Comparison of ENCODE assay signal across 8 cellular contexts in genomic region chr19:2050991-2051770, GRCh38. TPM values are rescaled to one million over a fixed set of nuclear protein-coding genes. Genes with fewer than 3 reads are reported as not detected.
DNase-seq lines count a peak whose midpoint lies in the region; ATAC-seq and TF ChIP-seq lines count a peak whose summit lies in the region.

Gene MKNK2, minus strand, starts transcription at chr19:2051244. Its CDS starts 393 bp downstream, at chr19:2050851.

- H3K4me3 Mint-ChIP-seq in CD8-positive, alpha-beta T cell: peak within 1 kb of the TSS; percentile 86
- H3K4me3 Mint-ChIP-seq in endodermal cell (peak within 1 kb of the TSS; percentile 66), mesothelial cell of epicardium (peak within 1 kb of the TSS; percentile 80)

- H3K4me3 ChIP-seq in CD8-positive, alpha-beta T cell (ENCODE audit: low read depth, low read length): peak within 1 kb of the TSS; percentile 98
- peak within 1 kb of the TSS; percentile 93 for H3K4me3 ChIP-seq in HL-60 (replicated peaks; ENCODE audit: insufficient read depth, low read length)
- H3K4me3 ChIP-seq in endodermal cell (ENCODE audit: low read length): peak within 1 kb of the TSS; percentile 88

- H3K9ac ChIP-seq in endodermal cell (ENCODE audit: extremely low read depth, low read length, poor library complexity, severe bottlenecking): peak within 1 kb of the TSS; percentile 77

- peak within 1 kb of the TSS; percentile 78 for H3K27ac ChIP-seq in CD8-positive, alpha-beta T cell (ENCODE audit: low read depth, low read length)
- peak within 1 kb of the TSS; percentile 81 for H3K27ac ChIP-seq in HL-60 (replicated peaks)
- H3K27ac ChIP-seq in endodermal cell (ENCODE audit: low read depth, low read length): peak within 1 kb of the TSS; percentile 58

- peak; percentile 29 for TF ChIP-seq CTCF in CD8-positive, alpha-beta T cell (IDR thresholded peaks at IDR 0.05)
- TF ChIP-seq CTCF in HL-60 (IDR thresholded peaks at IDR 0.05; ENCODE audit: insufficient read depth, low read length) (no peak), endodermal cell (conservative IDR thresholded peaks at IDR 0.05) (peak; percentile 70), mesothelial cell of epicardium (IDR thresholded peaks at IDR 0.05; ENCODE audit: unreplicated experiment) (peak; percentile 50)

- H3K36me3 Mint-ChIP-seq in CD8-positive, alpha-beta T cell: peaks cover 13% of the 10 kb centered on the region
- no peaks in the 10 kb centered on the region for H3K36me3 Mint-ChIP-seq in endodermal cell (ENCODE audit: low read depth)
- H3K36me3 Mint-ChIP-seq in mesothelial cell of epicardium: no peaks in the 10 kb centered on the region

- H3K27me3 ChIP-seq in CD8-positive, alpha-beta T cell (ENCODE audit: insufficient read depth, low read length): no peaks in the 10 kb centered on the region
- no peaks in the 10 kb centered on the region for H3K27me3 ChIP-seq in HL-60 (ENCODE audit: insufficient read depth, poor library complexity, severe bottlenecking)
- H3K27me3 ChIP-seq in endodermal cell (ENCODE audit: control insufficient read depth, insufficient read depth, low read length, poor library complexity, severe bottlenecking): no peaks in the 10 kb centered on the region

- intact Hi-C loops in CD8-positive, alpha-beta T cell (cut with DNase I, micrococcal nuclease): loop anchor here (1.0 to 2.0 kb wide), 6 partner anchors 9 to 45 kb away; partner anchors contain the start of genes IZUMO4 (in 2 of the 2) and MOB3A (in 2 of the 2)

- peaks cover 7% of the 10 kb centered on the region for H3K36me3 ChIP-seq in CD8-positive, alpha-beta T cell (ENCODE audit: insufficient read depth, low read length)
- H3K36me3 ChIP-seq in endodermal cell (ENCODE audit: control insufficient read depth, insufficient read depth, low read length): peaks cover 7% of the 10 kb centered on the region

- POLR2A ChIA-PET in CD8-positive, alpha-beta T cell (lab: Charles Lee): interaction anchor here (0.5 to 2.8 kb wide), 15 partner anchors 9 to 1022 kb away, joined by 3 to 26 read pairs (median 5); partner anchors contain the start of genes AP3D1, IZUMO4 and MOB3A

- peak; percentile 79 for ATAC-seq in CD8-positive, alpha-beta T cell
- peak; percentile 39 for ATAC-seq in GM19438 (IDR thresholded peaks at IDR 0.05; ENCODE audit: low read depth, unreplicated experiment)

- H3K27me3 Mint-ChIP-seq in CD8-positive, alpha-beta T cell (ENCODE audit: low read depth): no peaks in the 10 kb centered on the region
- H3K27me3 Mint-ChIP-seq in endodermal cell (ENCODE audit: insufficient read depth) (no peaks in the 10 kb centered on the region), mesothelial cell of epicardium (ENCODE audit: low read depth) (no peaks in the 10 kb centered on the region)

- 2 to 8% methylated on average over 31 to 92 of the region's 92 CpGs for WGBS in endodermal cell (ENCODE audit: insufficient coverage in 1 of 2, insufficient read length in 1 of 2), 2 experiments

- H3K4me1 Mint-ChIP-seq in CD8-positive, alpha-beta T cell (ENCODE audit: low read depth): peaks cover 46% of the 10 kb centered on the region
- no peaks in the 10 kb centered on the region for H3K4me1 Mint-ChIP-seq in endodermal cell
- peaks cover 18% of the 10 kb centered on the region for H3K4me1 Mint-ChIP-seq in mesothelial cell of epicardium

- peak; percentile 87 to 99 (median 95) for DNase-seq in CD8-positive, alpha-beta T cell
- DNase-seq in HL-60 (ENCODE audit: low read depth in 1 of 2, low spot score in 1 of 2) (peak; percentile 83 to 86), NOMO-1 treated with dmso at 0.1 percent for 144 hours (lab: John Stamatoyannopoulos, UW; ENCODE audit: unreplicated experiment) (peak; percentile 74), endodermal cell (peak; percentile 97), mesothelial cell of epicardium (ENCODE audit: low spot score in 2 of 2, unreplicated experiment in 2 of 2) (peak; percentile 97 to 99)
- DNase-seq in activated CD8-positive, alpha-beta memory T cell treated with anti-CD3 and anti-CD28 coated beads, Interleukin-2, amount 50 U/mL, for 1 hour (ENCODE audit: extremely low read depth): peak; percentile 86
- peak; percentile 86 to 91 for DNase-seq in stimulated activated CD8-positive, alpha-beta memory T cell treated with anti-CD3 and anti-CD28 coated beads, Interleukin-15, amount 100 ng/mL, for 48 hours (ENCODE audit: low read depth in 2 of 2)

- CTCF ChIA-PET in CD8-positive, alpha-beta T cell (lab: Charles Lee): interaction anchor here (1.3 to 3.8 kb wide), 5 partner anchors 18 to 44 kb away, joined by 3 to 21 read pairs (median 5); no protein-coding TSS in a partner anchor

- no peaks in the 10 kb centered on the region for H3K9me3 Mint-ChIP-seq in CD8-positive, alpha-beta T cell
- H3K9me3 Mint-ChIP-seq in endodermal cell: no peaks in the 10 kb centered on the region
- no peaks in the 10 kb centered on the region for H3K9me3 Mint-ChIP-seq in mesothelial cell of epicardium

- H3K4me1 ChIP-seq in CD8-positive, alpha-beta T cell (ENCODE audit: insufficient read depth, low read length): peaks cover 73% of the 10 kb centered on the region
- H3K4me1 ChIP-seq in endodermal cell (ENCODE audit: control insufficient read depth, insufficient read depth, low read length): peaks cover 10% of the 10 kb centered on the region

- no peaks in the 10 kb centered on the region for H3K9me3 ChIP-seq in CD8-positive, alpha-beta T cell (ENCODE audit: low read length)
- H3K9me3 ChIP-seq in endodermal cell (ENCODE audit: control insufficient read depth, low read length): no peaks in the 10 kb centered on the region

- H3K27ac Mint-ChIP-seq in CD8-positive, alpha-beta T cell: peak within 1 kb of the TSS; percentile 89
- peak within 1 kb of the TSS; percentile 55 for H3K27ac Mint-ChIP-seq in endodermal cell
- peak within 1 kb of the TSS; percentile 66 for H3K27ac Mint-ChIP-seq in mesothelial cell of epicardium

RNA-seq across cellular contexts. Expression of gene MKNK2, which starts in this region (rescaled TPM):
- 100 to 1,000 TPM; 453 to 455 TPM for total RNA-seq in CD8-positive, alpha-beta T cell
- total RNA-seq in endodermal cell (100 to 1,000 TPM; 120 to 123 TPM), mesothelial cell of epicardium (92.6 to 97.1 TPM (median 95.9 TPM) in 3 replicates)
- polyA plus RNA-seq in endodermal cell (2013, experiment 1 of 2): 63.1 TPM
- 58.0 TPM for polyA plus RNA-seq in endodermal cell (2013, experiment 2 of 2)

Comparison
In these comparisons a context has a peak if more than half of its experiments do, and no peak if none do; other contexts are left out.
1. Peak in every context shown above with its lines: DNase-seq, ATAC-seq, H3K4me3 ChIP-seq and H3K27ac ChIP-seq.